ENCODE assay signal across 11 cellular contexts in genomic region chr6:125511809-125512341, GRCh38.
DNase-seq lines count a peak whose midpoint lies in the region; ATAC-seq and TF ChIP-seq lines count a peak whose summit lies in the region.
"Had no signal": no experiment of that assay in that cellular context is flagged by ENCODE, and none has a peak within 500 bp of the region (broad histone marks: within the 10 kb centered on the region; RNA-seq: fewer than 3 reads in every experiment).

No MANE protein-coding gene starts in this region.

- H3K27me3 ChIP-seq in brain microvascular endothelial cell (replicated peaks) (no peaks in the 10 kb centered on the region), colonic mucosa (no peaks in the 10 kb centered on the region)
- H3K27me3 ChIP-seq: sigmoid colon had no signal

- H4K20me1 ChIP-seq in OCI-LY7 (ENCODE audit: insufficient read depth, low read length) = no peaks in the 10 kb centered on the region

- no peak overlapping the region for H3K4me3 Mint-ChIP-seq in osteocyte (ENCODE audit: unreplicated experiment)
- H3K4me3 Mint-ChIP-seq in stimulated activated naive CD8-positive, alpha-beta T cell treated with anti-CD3 and anti-CD28 coated beads, Interleukin-15, amount 100 ng/mL, for 72 hours = no peak overlapping the region

- H3K79me2 ChIP-seq in OCI-LY7 (ENCODE audit: insufficient read depth, low read depth, low read length) = no peaks in the 10 kb centered on the region

- H3K9ac ChIP-seq in colonic mucosa (ENCODE audit: low read depth in 2 of 2, low read length in 2 of 2) = no peak overlapping the region

- no TSS peak for BruUV-seq in OCI-LY7 (replicated peaks; lab: Mats Ljungman, UMichigan)

- CTCF ChIA-PET in OCI-LY7 (lab: Charles Lee; ENCODE audit: unreplicated experiment) = no interaction called here

- peaks cover 9% of the 10 kb centered on the region for H3K36me3 Mint-ChIP-seq in osteocyte (ENCODE audit: unreplicated experiment)

- H3K36me3 ChIP-seq in brain microvascular endothelial cell (replicated peaks) = no peaks in the 10 kb centered on the region
- no peaks in the 10 kb centered on the region for H3K36me3 ChIP-seq in colonic mucosa
- no peaks in the 10 kb centered on the region for H3K36me3 ChIP-seq in OCI-LY7 (ENCODE audit: insufficient read depth, low read length)
- H3K36me3 ChIP-seq: sigmoid colon had no signal

- TF ChIP-seq CTCF in brain microvascular endothelial cell (IDR thresholded peaks at IDR 0.05; ENCODE audit: low read depth, low read length, missing control alignments) = no peak
- no peak for TF ChIP-seq CTCF in osteocyte (IDR thresholded peaks at IDR 0.05)
- no peak for TF ChIP-seq CTCF in colonic mucosa (IDR thresholded peaks at IDR 0.05)
- TF ChIP-seq CTCF in OCI-LY7 (conservative IDR thresholded peaks at IDR 0.05; ENCODE audit: low read length) = no peak

- in situ Hi-C loops in brain microvascular endothelial cell (cut with HindIII; ENCODE audit: low pct_ligation_motif_present, low sequenced_read_pairs) = no loop called here

- peaks cover 20% of the 10 kb centered on the region for H3K9me3 Mint-ChIP-seq in osteocyte (ENCODE audit: unreplicated experiment)
- H3K9me3 Mint-ChIP-seq in stimulated activated naive CD8-positive, alpha-beta T cell treated with anti-CD3 and anti-CD28 coated beads, Interleukin-15, amount 100 ng/mL, for 72 hours = no peaks in the 10 kb centered on the region

- DNase-seq in EH (ENCODE audit: low read depth) = peak; percentile 4
- DNase-seq in NCI-H2196 (lab: John Stamatoyannopoulos, UW; ENCODE audit: unreplicated experiment) = peak; percentile 71
- peak; percentile 66 for DNase-seq in brain microvascular endothelial cell
- DNase-seq in osteocyte (ENCODE audit: extremely low spot score, unreplicated experiment) = no peak
- DNase-seq in colonic mucosa = no peak
- no peak for DNase-seq in stimulated activated naive CD8-positive, alpha-beta T cell treated with anti-CD3 and anti-CD28 coated beads, Interleukin-15, amount 100 ng/mL, for 72 hours
- no peak for DNase-seq in OCI-LY7 (ENCODE audit: low spot score)
- no peak for DNase-seq in NCI-H1436 treated with DMSO at 0.1 percent for 48 hours (lab: John Stamatoyannopoulos, UW)
- DNase-seq: central memory CD4-positive, alpha-beta T cell; sigmoid colon had no signal

- H3K27me3 Mint-ChIP-seq in osteocyte (ENCODE audit: unreplicated experiment) = no peaks in the 10 kb centered on the region
- peaks cover 8% of the 10 kb centered on the region for H3K27me3 Mint-ChIP-seq in stimulated activated naive CD8-positive, alpha-beta T cell treated with anti-CD3 and anti-CD28 coated beads, Interleukin-15, amount 100 ng/mL, for 72 hours

- intact Hi-C loops in colonic mucosa (cut with DNase I) = no loop called here
- intact Hi-C loops in OCI-LY7 (cut with micrococcal nuclease; ENCODE audit: unreplicated experiment) = loop anchor here (5.0 kb wide), 2 partner anchors 240 to 255 kb away; no protein-coding TSS in a partner anchor

- H3K9me2 ChIP-seq in OCI-LY7 (ENCODE audit: insufficient read depth, low read length) = no peaks in the 10 kb centered on the region

- H3K4me1 ChIP-seq in colonic mucosa (no peaks in the 10 kb centered on the region), OCI-LY7 (ENCODE audit: insufficient read depth, low read length, poor library complexity, severe bottlenecking) (no peaks in the 10 kb centered on the region)
- H3K4me1 ChIP-seq: sigmoid colon had no signal

- H3K4me1 Mint-ChIP-seq in osteocyte (ENCODE audit: unreplicated experiment) = peaks cover 27% of the 10 kb centered on the region
- H3K4me1 Mint-ChIP-seq in stimulated activated naive CD8-positive, alpha-beta T cell treated with anti-CD3 and anti-CD28 coated beads, Interleukin-15, amount 100 ng/mL, for 72 hours = no peaks in the 10 kb centered on the region

- H3K4me3 ChIP-seq in brain microvascular endothelial cell (ENCODE audit: low read depth, low read length) (no peak overlapping the region), colonic mucosa (no peak overlapping the region), OCI-LY7 (ENCODE audit: low read depth, low read length, poor library complexity, severe bottlenecking) (no peak overlapping the region)
- H3K4me3 ChIP-seq: mucosa of descending colon, sigmoid colon had no signal

- H3K4me2 ChIP-seq in OCI-LY7 (ENCODE audit: low read length) = no peak overlapping the region

- POLR2A ChIA-PET in OCI-LY7 (lab: Charles Lee) = no interaction called here

- no peak for ATAC-seq in stimulated activated naive CD8-positive, alpha-beta T cell treated with anti-CD3 and anti-CD28 coated beads, Interleukin-15, amount 100 ng/mL, for 72 hours
- ATAC-seq: mucosa of descending colon had no signal

- H3K9me3 ChIP-seq in colonic mucosa = no peaks in the 10 kb centered on the region
- no peaks in the 10 kb centered on the region for H3K9me3 ChIP-seq in OCI-LY7 (ENCODE audit: low read length)
- H3K9me3 ChIP-seq: mucosa of descending colon had no signal

- H3K27ac Mint-ChIP-seq in osteocyte (ENCODE audit: unreplicated experiment) = peak overlapping the region; percentile 66
- H3K27ac Mint-ChIP-seq in stimulated activated naive CD8-positive, alpha-beta T cell treated with anti-CD3 and anti-CD28 coated beads, Interleukin-15, amount 100 ng/mL, for 72 hours = no peak overlapping the region

- H3K27ac ChIP-seq in brain microvascular endothelial cell (no peak overlapping the region), colonic mucosa (no peak overlapping the region), OCI-LY7 (ENCODE audit: low read depth, low read length, poor library complexity, severe bottlenecking) (no peak overlapping the region)
- H3K27ac ChIP-seq: sigmoid colon had no signal

- H2AFZ ChIP-seq in OCI-LY7 (ENCODE audit: low read length) = no peak overlapping the region

Comparison
In these comparisons a context has a peak if more than half of its experiments do, and no peak if none do; other contexts are left out.
1. DNase-seq: peak in EH (single experiment), NCI-H2196 (single experiment) and brain microvascular endothelial cell (single experiment); none in osteocyte (single experiment), colonic mucosa (single experiment), stimulated activated naive CD8-positive, alpha-beta T cell treated with anti-CD3 and anti-CD28 coated beads, Interleukin-15, amount 100 ng/mL, for 72 hours (0 of 2), OCI-LY7 (single experiment) and NCI-H1436 treated with DMSO at 0.1 percent for 48 hours (single experiment).